In genomic region chr1:10388387-10388715, GRCh38 we compare ENCODE assay signal across 9 cellular contexts. TPM values are rescaled to one million over a fixed set of nuclear protein-coding genes. Genes with fewer than 3 reads are reported as not detected.
DNase-seq lines count a peak whose midpoint lies in the region; ATAC-seq and TF ChIP-seq lines count a peak whose summit lies in the region.
"Had no signal": no experiment of that assay in that cellular context is flagged by ENCODE, and none has a peak within 500 bp of the region (broad histone marks: within the 10 kb centered on the region; RNA-seq: fewer than 3 reads in every experiment).

No MANE protein-coding gene starts in this region.

- peaks cover 13% of the 10 kb centered on the region for H3K4me1 Mint-ChIP-seq in nephron progenitor cell
- peaks cover 8% of the 10 kb centered on the region for H3K4me1 Mint-ChIP-seq in activated T-helper 2 cell treated with anti-CD3 and anti-CD28 coated beads, Interferon-gamma antibody, Interleukin-2, Interleukin-4, amounts not matched to agents 10 μg/mL and 5 μg/mL and 100 μg/mL, durations not matched to agents 14 hours and 24 hours and 36 hours (ENCODE audit: low read depth)

- 71 to 77% (median 77%) methylated on average over 3 of the region's 3 CpGs for WGBS in heart left ventricle, 4 donors
- WGBS in esophagus, 2 donors: 54% methylated on average over 3 of the region's 3 CpGs

- no peak for TF ChIP-seq POLR2A in heart left ventricle (IDR thresholded peaks at IDR 0.05)

- H3K4me3 ChIP-seq in heart left ventricle: peak overlapping the region in 2 of 12 donors; percentile 18 to 20
- H3K4me3 ChIP-seq in esophagus (ENCODE audit: low read depth in 1 of 2, low read length in 2 of 2): no peak overlapping the region

- H3K27ac ChIP-seq in heart left ventricle (peak overlapping the region in 7 of 12 donors; percentile 18 to 89 (median 50)), esophagus (ENCODE audit: low read depth in 2 of 2, low read length in 1 of 2) (peak overlapping the region; percentile 72 to 92)

- H3K27me3 ChIP-seq in heart left ventricle (no peaks in the 10 kb centered on the region), esophagus (ENCODE audit: control insufficient read depth in 1 of 2, insufficient read depth in 2 of 2, low read length in 2 of 2) (no peaks in the 10 kb centered on the region)

- ATAC-seq in heart left ventricle (peak in 3 of 4 donors; percentile 4 to 41 (median 34)), left cardiac atrium (no peak)

- H3K4me1 ChIP-seq in heart left ventricle (peaks cover 0 to 39% (median 12%) of the 10 kb centered on the region in 12 donors), esophagus (ENCODE audit: control insufficient read depth in 2 of 2, insufficient read depth in 2 of 2, low read length in 1 of 2) (peaks cover 0 to 5% of the 10 kb centered on the region in 2 donors)

- H3K27me3 Mint-ChIP-seq in nephron progenitor cell (ENCODE audit: low read depth, poor library complexity): peaks cover 5% of the 10 kb centered on the region
- H3K27me3 Mint-ChIP-seq in activated T-helper 2 cell treated with anti-CD3 and anti-CD28 coated beads, Interferon-gamma antibody, Interleukin-2, Interleukin-4, amounts not matched to agents 10 μg/mL and 5 μg/mL and 100 μg/mL, durations not matched to agents 14 hours and 24 hours and 36 hours (ENCODE audit: low read depth): no peaks in the 10 kb centered on the region

- H3K4me3 Mint-ChIP-seq in nephron progenitor cell: no peak overlapping the region
- H3K4me3 Mint-ChIP-seq in activated T-helper 2 cell treated with anti-CD3 and anti-CD28 coated beads, Interferon-gamma antibody, Interleukin-2, Interleukin-4, amounts not matched to agents 10 μg/mL and 5 μg/mL and 100 μg/mL, durations not matched to agents 14 hours and 24 hours and 36 hours (ENCODE audit: low read depth): no peak overlapping the region

- H3K36me3 Mint-ChIP-seq in nephron progenitor cell (ENCODE audit: low read depth): peaks cover 27% of the 10 kb centered on the region
- peaks cover 3% of the 10 kb centered on the region for H3K36me3 Mint-ChIP-seq in activated T-helper 2 cell treated with anti-CD3 and anti-CD28 coated beads, Interferon-gamma antibody, Interleukin-2, Interleukin-4, amounts not matched to agents 10 μg/mL and 5 μg/mL and 100 μg/mL, durations not matched to agents 14 hours and 24 hours and 36 hours (ENCODE audit: low read depth)

- intact Hi-C loops in heart left ventricle (cut with DNase I): no loop called here
- intact Hi-C loops in left cardiac atrium (cut with DNase I): no loop called here
- intact Hi-C loops in activated T-helper 2 cell treated with anti-CD3 and anti-CD28 coated beads, Interferon-gamma antibody, Interleukin-2, Interleukin-4, amounts not matched to agents 10 μg/mL and 5 μg/mL and 100 μg/mL, durations not matched to agents 14 hours and 24 hours and 36 hours (cut with micrococcal nuclease): no loop called here

- H3K9me3 ChIP-seq in heart left ventricle (no peaks in the 10 kb centered on the region), esophagus (ENCODE audit: control insufficient read depth in 2 of 2, insufficient read depth in 1 of 2, low read depth in 1 of 2, low read length in 1 of 2) (no peaks in the 10 kb centered on the region)

- no peaks in the 10 kb centered on the region for H3K36me3 ChIP-seq in heart left ventricle
- no peaks in the 10 kb centered on the region for H3K36me3 ChIP-seq in esophagus (ENCODE audit: control insufficient read depth in 2 of 2, insufficient read depth in 2 of 2, low read length in 1 of 2)

- TF ChIP-seq CTCF in heart left ventricle (IDR thresholded peaks at IDR 0.05) (no peak), nephron progenitor cell (IDR thresholded peaks at IDR 0.05) (no peak), GM10266 (IDR thresholded peaks at IDR 0.05; ENCODE audit: control insufficient read depth, insufficient read depth, low read depth, missing control alignments) (no peak)

- DNase-seq in heart left ventricle: no peak
- DNase-seq in left cardiac atrium: no peak
- DNase-seq in nephron progenitor cell: no peak
- DNase-seq in activated effector memory CD4-positive, alpha-beta T cell treated with anti-CD3 and anti-CD28 coated beads, Interleukin-2, amount 50 U/mL, for 16 hours: no peak
- no peak for DNase-seq in 8988T
- DNase-seq in activated T-helper 2 cell treated with anti-CD3 and anti-CD28 coated beads, Interferon-gamma antibody, Interleukin-2, Interleukin-4, amounts not matched to agents 10 μg/mL and 5 μg/mL and 100 μg/mL, durations not matched to agents 14 hours and 24 hours and 36 hours (ENCODE audit: low spot score): no peak
- no peak for DNase-seq in GM10266 (ENCODE audit: extremely low spot score)
- DNase-seq: effector memory CD4-positive, alpha-beta T cell had no signal

- no peaks in the 10 kb centered on the region for H3K9me3 Mint-ChIP-seq in nephron progenitor cell
- no peaks in the 10 kb centered on the region for H3K9me3 Mint-ChIP-seq in activated T-helper 2 cell treated with anti-CD3 and anti-CD28 coated beads, Interferon-gamma antibody, Interleukin-2, Interleukin-4, amounts not matched to agents 10 μg/mL and 5 μg/mL and 100 μg/mL, durations not matched to agents 14 hours and 24 hours and 36 hours

- H3K27ac Mint-ChIP-seq in nephron progenitor cell: peak overlapping the region; percentile 84
- no peak overlapping the region for H3K27ac Mint-ChIP-seq in activated T-helper 2 cell treated with anti-CD3 and anti-CD28 coated beads, Interferon-gamma antibody, Interleukin-2, Interleukin-4, amounts not matched to agents 10 μg/mL and 5 μg/mL and 100 μg/mL, durations not matched to agents 14 hours and 24 hours and 36 hours

RNA-seq across cellular contexts. Expression of gene PGD, which starts 10.5 kb away (rescaled TPM):
- total RNA-seq in heart left ventricle (10 to 100 TPM; 25.0 to 95.2 (median 31.1) TPM), left cardiac atrium (10 to 100 TPM; 58.8 to 65.5 TPM)
- polyA plus RNA-seq in heart left ventricle (10 to 100 TPM; 13.3 to 30.9 TPM), esophagus (100 to 1,000 TPM; 189 to 565 TPM)
- total RNA-seq in activated T-helper 2 cell treated with anti-CD3 and anti-CD28 coated beads, Interferon-gamma antibody, Interleukin-2, Interleukin-4, amounts not matched to agents 10 μg/mL and 5 μg/mL and 100 μg/mL, durations not matched to agents 14 hours and 24 hours and 36 hours: 150 and 152 TPM in 2 replicates

RNA-seq across cellular contexts. Expression of gene CENPS, which starts 41.9 kb away (rescaled TPM):
- total RNA-seq in heart left ventricle: 10 to 100 TPM in 1 of 9 donors, 1 to 10 TPM in 8; 2.4 to 11.6 (median 8.5) TPM
- polyA plus RNA-seq in heart left ventricle: 1 to 10 TPM; 6.7 to 8.2 TPM
- 1 to 10 TPM; 4.1 to 5.0 TPM for total RNA-seq in left cardiac atrium
- polyA plus RNA-seq in esophagus: 10 to 100 TPM; 15.3 to 17.8 TPM
- total RNA-seq in activated T-helper 2 cell treated with anti-CD3 and anti-CD28 coated beads, Interferon-gamma antibody, Interleukin-2, Interleukin-4, amounts not matched to agents 10 μg/mL and 5 μg/mL and 100 μg/mL, durations not matched to agents 14 hours and 24 hours and 36 hours: 16.8 and 17.8 TPM in 2 replicates

Comparison
In these comparisons a context has a peak if more than half of its experiments do, and no peak if none do; other contexts are left out.
1. ATAC-seq: peak in heart left ventricle (3 of 4); none in left cardiac atrium (0 of 2).